In genomic region chr18:58562999-58563667, GRCh38 we compare ENCODE assay signal across 14 cellular contexts.
DNase-seq lines count a peak whose midpoint lies in the region; ATAC-seq, FAIRE-seq and TF ChIP-seq lines count a peak whose summit lies in the region.
"Had no signal": no experiment of that assay in that cellular context is flagged by ENCODE, and none has a peak within 500 bp of the region (broad histone marks: within the 10 kb centered on the region; RNA-seq: fewer than 3 reads in every experiment).

No MANE protein-coding gene starts in this region.

- FAIRE-seq in D721Med (lab: Jason Lieb, UNC) = no peak

- peaks cover 39% of the 10 kb centered on the region for H3K36me3 Mint-ChIP-seq in HFFc6 (ENCODE audit: low read depth)
- H3K36me3 Mint-ChIP-seq: activated CD4-positive, alpha-beta memory T cell treated with anti-CD3 and anti-CD28 coated beads for 36 hours had no signal

- no peaks in the 10 kb centered on the region for H3K27me3 ChIP-seq in adrenal gland
- H3K27me3 ChIP-seq: BLaER1, neural progenitor cell, SJCRH30 had no signal

- H3K27me3 Mint-ChIP-seq in HFFc6 (ENCODE audit: insufficient read depth) = no peaks in the 10 kb centered on the region; the same call in 1 of the 2 replicates
- H3K27me3 Mint-ChIP-seq: activated CD4-positive, alpha-beta memory T cell treated with anti-CD3 and anti-CD28 coated beads for 36 hours had no signal

- intact Hi-C loops in adrenal gland (cut with DNase I) (no loop called here), Right ventricle myocardium superior (cut with DNase I) (no loop called here)

- ATAC-seq in GM18870 (IDR thresholded peaks at IDR 0.05; ENCODE audit: unreplicated experiment) = peak; percentile 57
- peak; percentile 29 for ATAC-seq in HG03460 (IDR thresholded peaks at IDR 0.05; ENCODE audit: unreplicated experiment)
- ATAC-seq in Right ventricle myocardium superior (ENCODE audit: poor library complexity) = no peak

- H3K4me3 Mint-ChIP-seq in HFFc6 = no peak overlapping the region
- H3K4me3 Mint-ChIP-seq: activated CD4-positive, alpha-beta memory T cell treated with anti-CD3 and anti-CD28 coated beads for 36 hours; neural progenitor cell had no signal

- H3K36me3 ChIP-seq in adrenal gland (replicated peaks in 1 of 2) = no peaks in the 10 kb centered on the region
- H3K36me3 ChIP-seq: BLaER1, neural progenitor cell, SJCRH30 had no signal

- no peak for TF ChIP-seq POLR2A in adrenal gland (IDR thresholded peaks at IDR 0.05)

- DNase-seq in HFFc6 (no peak), adrenal gland (no peak), D721Med (ENCODE audit: insufficient read length, low spot score) (no peak), NCI-H2227 (lab: John Stamatoyannopoulos, UW; ENCODE audit: unreplicated experiment) (no peak), Right ventricle myocardium superior (no peak)
- DNase-seq: activated CD4-positive, alpha-beta memory T cell treated with anti-CD3 and anti-CD28 coated beads for 36 hours; amniotic stem cell; SJCRH30; stimulated activated CD4-positive, alpha-beta T cell treated with anti-CD3 and anti-CD28 coated beads, Interleukin-1b, Interleukin-23, amount 100 ng/mL, for 48 hours had no signal

- H3K4me3 ChIP-seq in GM08714 (ENCODE audit: low read length) (peak overlapping the region; percentile 28; the same call in 1 of the 2 replicates), adrenal gland (no peak overlapping the region)
- H3K4me3 ChIP-seq: BLaER1, neural progenitor cell, SJCRH30 had no signal

- 41 to 73% (median 66%) methylated on average over 1 of the region's 1 CpG for WGBS in adrenal gland, 4 donors

- TF ChIP-seq CTCF in HFFc6 (IDR thresholded peaks at IDR 0.05) (no peak), adrenal gland (IDR thresholded peaks at IDR 0.05) (no peak), D721Med (IDR thresholded peaks at IDR 0.05; ENCODE audit: insufficient read depth, missing control alignments) (no peak)

- H3K9me3 Mint-ChIP-seq in HFFc6 = peaks cover 5% of the 10 kb centered on the region

- no peaks in the 10 kb centered on the region for H3K4me1 ChIP-seq in adrenal gland (replicated peaks in 1 of 2)
- H3K4me1 ChIP-seq: neural progenitor cell had no signal

- peaks cover 57% of the 10 kb centered on the region for H3K4me1 Mint-ChIP-seq in HFFc6 (ENCODE audit: low read depth)

- H3K27ac ChIP-seq in adrenal gland = no peak overlapping the region
- H3K27ac ChIP-seq: BLaER1, neural progenitor cell, SJCRH30 had no signal

- H3K9me3 ChIP-seq in adrenal gland (replicated peaks in 1 of 3) = no peaks in the 10 kb centered on the region
- H3K9me3 ChIP-seq: SJCRH30 had no signal

- peak overlapping the region; percentile 25; the same call in 1 of the 2 replicates for H3K27ac Mint-ChIP-seq in HFFc6
- H3K27ac Mint-ChIP-seq: neural progenitor cell had no signal
